29 cellular contexts compared by ENCODE assay signal in genomic region chr4:182231080-182231479, GRCh38. TPM values are rescaled to one million over a fixed set of nuclear protein-coding genes. Genes with fewer than 3 reads are reported as not detected.
DNase-seq lines count a peak whose midpoint lies in the region; ATAC-seq and TF ChIP-seq lines count a peak whose summit lies in the region.
"Had no signal": no experiment of that assay in that cellular context is flagged by ENCODE, and none has a peak within 500 bp of the region (broad histone marks: within the 10 kb centered on the region; RNA-seq: fewer than 3 reads in every experiment).

No MANE protein-coding gene starts in this region.

- H3K27me3 ChIP-seq in ACC112 (ENCODE audit: insufficient read depth, low read length) (no peaks in the 10 kb centered on the region), thyroid gland (no peaks in the 10 kb centered on the region)

- peaks cover 12% of the 10 kb centered on the region for H3K4me1 ChIP-seq in ACC112 (ENCODE audit: control insufficient read depth, insufficient read depth, low read length, unreplicated experiment)
- peaks cover 0 to 6% of the 10 kb centered on the region in 2 donors for H3K4me1 ChIP-seq in thyroid gland
- H3K4me1 ChIP-seq: heart left ventricle had no signal

- intact Hi-C loops in thyroid gland (cut with DNase I): no loop called here

- H3K4me3 ChIP-seq in ACC112 (ENCODE audit: low read depth, low read length): no peak overlapping the region
- H3K4me3 ChIP-seq in thyroid gland (replicated peaks in 1 of 3): no peak overlapping the region
- H3K4me3 ChIP-seq: GM23248, heart left ventricle, lung had no signal

- no peak for TF ChIP-seq POLR2A in thyroid gland (IDR thresholded peaks at IDR 0.05)

- H3K27ac ChIP-seq in ACC112 (ENCODE audit: low read depth, low read length) (peak overlapping the region; percentile 55), thyroid gland (no peak overlapping the region)
- H3K27ac ChIP-seq: GM23248, heart left ventricle, HL-60 had no signal

- no peaks in the 10 kb centered on the region for H3K79me2 ChIP-seq in ACC112 (ENCODE audit: control insufficient read depth, insufficient read depth, low read length, unreplicated experiment)

- no peak for ATAC-seq in HG03097 (IDR thresholded peaks at IDR 0.05; ENCODE audit: low FRiP score, unreplicated experiment)
- ATAC-seq: activated CD8-positive, alpha-beta T cell treated with anti-CD3 and anti-CD28 coated beads, Interleukin-2, amount 10 ng/mL, durations not matched to agents 7 days and 5 days; heart left ventricle; Panc1; sciatic nerve; stimulated activated naive CD8-positive, alpha-beta T cell treated with anti-CD3 and anti-CD28 coated beads, Interleukin-15, Interleukin-2, amounts not matched to agents 100 U/mL and 50 U/mL, for 24 hours; T-cell had no signal

- H3K36me3 ChIP-seq in ACC112 (ENCODE audit: insufficient read depth, low read length) (no peaks in the 10 kb centered on the region), thyroid gland (no peaks in the 10 kb centered on the region)
- H3K36me3 ChIP-seq: heart left ventricle had no signal

- H3K9me3 ChIP-seq in thyroid gland: no peaks in the 10 kb centered on the region
- H3K9me3 ChIP-seq: heart left ventricle had no signal

- peak; percentile 90 for DNase-seq in M059J (ENCODE audit: low read depth)
- DNase-seq in amniotic epithelial cell (ENCODE audit: low read depth): peak; percentile 77
- peak; percentile 58 for DNase-seq in kidney glomerular epithelial cell (lab: John Stamatoyannopoulos, UW)
- no peak for DNase-seq in thyroid gland
- DNase-seq in NOMO-1 treated with dmso at 0.1 percent for 144 hours (lab: John Stamatoyannopoulos, UW; ENCODE audit: unreplicated experiment): no peak
- no peak for DNase-seq in iPS-NIHi11 (ENCODE audit: low spot score)
- DNase-seq: 8988T; activated CD4-positive, CD25-positive, alpha-beta regulatory T cell treated with anti-CD3 and anti-CD28 coated beads, Interleukin-2, amount 50 U/mL, for 72 hours; activated CD8-positive, alpha-beta T cell treated with anti-CD3 and anti-CD28 coated beads, Interleukin-2, amount 10 ng/mL, durations not matched to agents 7 days and 5 days; activated effector memory CD4-positive, alpha-beta T cell treated with Interleukin-2 at 50 U/mL for 16 hours; CD4-positive, alpha-beta memory T cell; GM23248; heart left ventricle; Kasumi-1; NCI-H1092; NCI-H1694 treated with DMSO at 0.1 percent for 48 hours; NCI-H2171; NCI-H524; posterior cingulate gyrus; SIG-M5; stimulated activated CD4-positive, alpha-beta T cell treated with anti-CD3 and anti-CD28 coated beads, Interleukin-15, amount 100 ng/mL, for 24 hours; stimulated activated naive CD8-positive, alpha-beta T cell treated with anti-CD3 and anti-CD28 coated beads, Interleukin-15, Interleukin-2, amounts not matched to agents 100 U/mL and 50 U/mL, for 24 hours; T-cell had no signal

- no peak for TF ChIP-seq CTCF in thyroid gland (IDR thresholded peaks at IDR 0.05)

- WGBS in thyroid gland, 2 donors: 58 to 71% methylated on average over 4 of the region's 4 CpGs

- H2AFZ ChIP-seq in ACC112 (ENCODE audit: low read length, unreplicated experiment): peak overlapping the region; percentile 64
- H2AFZ ChIP-seq: GM23248 had no signal

RNA-seq across cellular contexts. Expression of gene TENM3, which starts 12.1 kb away (rescaled TPM):
- 46.7 and 66.4 TPM in 2 replicates for total RNA-seq in M059J (2014; rRNA removed; shearing (Covaris generic))
- total RNA-seq in thyroid gland: 10 to 100 TPM; 41.8 to 82.2 (median 68.1) TPM
- total RNA-seq: activated CD8-positive, alpha-beta T cell treated with anti-CD3 and anti-CD28 coated beads, Interleukin-2, amount 10 ng/mL, durations not matched to agents 7 days and 5 days; CD4-positive, alpha-beta memory T cell had no signal

Comparison
In these comparisons a context has a peak if more than half of its experiments do, and no peak if none do; other contexts are left out.
1. DNase-seq: peak in M059J (single experiment), amniotic epithelial cell (single experiment) and kidney glomerular epithelial cell (single experiment); none in thyroid gland (0 of 2), NOMO-1 treated with dmso at 0.1 percent for 144 hours (single experiment) and iPS-NIHi11 (single experiment).